Comparison of ENCODE assay signal across 18 cellular contexts in the genomic region with DNA sequence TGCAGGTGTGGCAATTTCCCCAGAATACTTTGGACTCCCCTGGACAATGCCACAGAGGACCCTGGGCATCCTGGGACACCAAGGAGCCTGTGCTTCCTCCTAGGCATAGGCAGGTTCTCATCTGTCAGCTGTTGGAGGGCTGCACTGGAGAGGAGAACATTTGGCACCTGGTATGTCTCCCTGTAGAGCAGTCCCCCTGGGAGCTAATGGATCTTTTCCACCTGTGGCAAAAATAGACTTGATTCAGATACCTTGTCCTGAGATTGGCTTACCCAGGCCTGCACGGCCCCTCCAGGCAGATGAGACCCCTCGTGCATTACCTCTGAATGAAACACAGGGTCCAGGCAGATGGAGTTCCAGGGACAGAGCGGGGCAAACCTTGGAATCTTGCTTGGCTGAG.
DNase-seq lines count a peak whose midpoint lies in the region; ATAC-seq and TF ChIP-seq lines count a peak whose summit lies in the region.
"Had no signal": no experiment of that assay in that cellular context is flagged by ENCODE, and none has a peak within 500 bp of the region (broad histone marks: within the 10 kb centered on the region; RNA-seq: fewer than 3 reads in every experiment).

No MANE protein-coding gene starts in this region.

- H3K9me3 ChIP-seq in DND-41 (ENCODE audit: insufficient read depth, low read length, severe bottlenecking) (no peaks in the 10 kb centered on the region), lung (ENCODE audit: control insufficient read depth in 2 of 2, insufficient read depth in 1 of 2, low read length in 1 of 2) (no peaks in the 10 kb centered on the region), gastrocnemius medialis (no peaks in the 10 kb centered on the region)

- no peak overlapping the region for H3K4me3 ChIP-seq in DND-41 (ENCODE audit: low read depth in 1 of 2, low read length in 2 of 2)
- H3K4me3 ChIP-seq in lung, result no peak overlapping the region
- no peak overlapping the region for H3K4me3 ChIP-seq in gastrocnemius medialis
- H3K4me3 ChIP-seq: GM23338 had no signal

- H3K4me2 ChIP-seq in DND-41 (ENCODE audit: insufficient read depth, low read length), result no peak overlapping the region
- H3K4me2 ChIP-seq: GM23338 had no signal

- intact Hi-C loops in gastrocnemius medialis (cut with DNase I; ENCODE audit: low total_unique reads), result no loop called here

- TF ChIP-seq POLR2A in gastrocnemius medialis (IDR thresholded peaks at IDR 0.05), result no peak
- no peak for TF ChIP-seq POLR2A in GM18505 (IDR thresholded peaks at IDR 0.05; ENCODE audit: borderline replicate concordance, extremely low read depth, insufficient read depth, insufficient read length)

- WGBS in lung, 2 donors, result 95 to 98% methylated on average over 3 of the region's 3 CpGs

- no peak overlapping the region for H2AFZ ChIP-seq in DND-41 (ENCODE audit: low read depth, low read length)
- H2AFZ ChIP-seq: GM23338 had no signal

- no peaks in the 10 kb centered on the region for H3K79me2 ChIP-seq in DND-41 (ENCODE audit: insufficient read depth, low read length)

- no peak overlapping the region for H3K9ac ChIP-seq in DND-41 (ENCODE audit: low read depth, low read length)

- H3K27me3 ChIP-seq in DND-41 (ENCODE audit: insufficient read depth, low read length, poor library complexity), result no peaks in the 10 kb centered on the region
- H3K27me3 ChIP-seq in lung (ENCODE audit: control insufficient read depth, insufficient read depth), result no peaks in the 10 kb centered on the region
- no peaks in the 10 kb centered on the region for H3K27me3 ChIP-seq in gastrocnemius medialis

- 0 out of 3 replicates have a peak, but pooled peaks have one; percentile 22 for ATAC-seq in DND-41 (ENCODE audit: insufficient read depth, low read depth)
- ATAC-seq in lung (ENCODE audit: insufficient read depth, low FRiP score), result no peak
- ATAC-seq in gastrocnemius medialis, result no peak
- ATAC-seq in GM18505 (IDR thresholded peaks at IDR 0.05; ENCODE audit: unreplicated experiment), result no peak
- ATAC-seq: GM23338, HCT116 had no signal

- H3K36me3 ChIP-seq in DND-41 (ENCODE audit: insufficient read depth, low read length) (no peaks in the 10 kb centered on the region), lung (ENCODE audit: control insufficient read depth in 2 of 2, insufficient read depth in 2 of 2, low read length in 2 of 2) (no peaks in the 10 kb centered on the region), gastrocnemius medialis (no peaks in the 10 kb centered on the region)

- H3K4me1 ChIP-seq in DND-41 (ENCODE audit: insufficient read depth, low read length) (no peaks in the 10 kb centered on the region), lung (ENCODE audit: control insufficient read depth in 2 of 2, insufficient read depth in 2 of 2, low read length in 2 of 2) (no peaks in the 10 kb centered on the region), gastrocnemius medialis (no peaks in the 10 kb centered on the region)

- no peaks in the 10 kb centered on the region for H4K20me1 ChIP-seq in DND-41 (ENCODE audit: insufficient read depth, low read length)

- H3K27ac ChIP-seq in DND-41 (ENCODE audit: low read length) (no peak overlapping the region), lung (ENCODE audit: low read depth in 1 of 2, low read length in 1 of 2) (no peak overlapping the region), gastrocnemius medialis (no peak overlapping the region)
- H3K27ac ChIP-seq: 22Rv1 had no signal

- in situ Hi-C loops in gastrocnemius medialis (cut with MboI; ENCODE audit: low sequenced_read_pairs in 4 of 4), result no loop called here

- no peak for TF ChIP-seq CTCF in DND-41 (IDR thresholded peaks at IDR 0.05; ENCODE audit: borderline replicate concordance, extremely low read depth, low read length, poor library complexity, severe bottlenecking)
- no peak for TF ChIP-seq CTCF in lung (IDR thresholded peaks at IDR 0.05; ENCODE audit: control extremely low read depth, extremely low read depth)
- no peak for TF ChIP-seq CTCF in gastrocnemius medialis (IDR thresholded peaks at IDR 0.05 in 4 of 5, conservative IDR thresholded peaks at IDR 0.05 in 1 of 5)

- DNase-seq in NCI-H2107 treated with DMSO at 0.1 percent for 48 hours (lab: John Stamatoyannopoulos, UW; ENCODE audit: unreplicated experiment), result peak; percentile 33
- DNase-seq in NCI-H2107 (lab: John Stamatoyannopoulos, UW), result no peak
- DNase-seq in DND-41, result no peak
- DNase-seq in NCI-H2171 treated with DMSO at 0.1 percent for 48 hours (lab: John Stamatoyannopoulos, UW), result peak; percentile 77
- peak; percentile 21 for DNase-seq in lung (ENCODE audit: low spot score)
- DNase-seq in gastrocnemius medialis, result no peak
- DNase-seq in NCI-H226, result no peak
- DNase-seq: C1 segment of cervical spinal cord; Calu3; CD4-positive, alpha-beta memory T cell; COR-L47; DMS53; DMS79 treated with DMSO at 0.1 percent for 48 hours; H9 had no signal

Comparison
In these comparisons a context has a peak if more than half of its experiments do, and no peak if none do; other contexts are left out.
1. DNase-seq: peak in NCI-H2107 treated with DMSO at 0.1 percent for 48 hours (single experiment), NCI-H2171 treated with DMSO at 0.1 percent for 48 hours (single experiment) and lung (single experiment); none in NCI-H2107 (single experiment), DND-41 (single experiment), gastrocnemius medialis (0 of 2) and NCI-H226 (single experiment).